In the genomic region with DNA sequence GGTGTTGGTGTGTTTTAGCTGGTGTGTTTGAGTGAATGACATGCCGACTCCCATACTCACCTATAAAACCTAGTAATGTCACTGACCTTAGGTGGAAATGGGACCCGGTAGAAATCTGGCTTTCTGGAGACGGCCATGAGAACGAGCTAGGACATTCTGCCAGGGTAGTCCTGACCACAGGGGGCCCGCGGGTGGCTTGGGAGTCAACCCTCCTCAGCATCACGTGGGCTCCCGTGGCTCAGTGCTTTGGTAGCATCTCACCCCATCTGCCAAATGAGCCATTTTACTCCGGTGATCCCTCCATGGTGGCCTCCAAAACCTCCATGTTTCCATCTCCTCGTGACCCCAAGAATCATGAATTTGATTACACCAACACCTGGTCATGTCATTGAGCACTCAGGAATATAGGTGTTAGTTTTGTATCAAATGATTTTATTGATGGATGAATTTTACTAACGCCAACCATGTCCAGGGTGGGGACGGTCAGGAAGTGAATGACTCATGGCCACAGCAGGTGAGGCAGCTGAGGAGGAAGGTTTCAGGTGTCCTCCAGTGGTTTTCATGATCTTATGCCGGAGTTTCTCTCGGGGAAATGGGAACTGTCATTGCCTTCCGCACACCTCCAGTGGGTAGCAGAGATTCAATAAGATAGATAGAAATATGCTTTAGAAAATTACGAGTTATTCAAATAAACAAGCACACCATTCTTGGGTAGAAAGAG, we compare ENCODE assay signal across 26 cellular contexts.
"Had no signal": no experiment of that assay in that cellular context is flagged by ENCODE, and none has a peak within 500 bp of the region (broad histone marks: within the 10 kb centered on the region; RNA-seq: fewer than 3 reads in every experiment).

No MANE protein-coding gene starts in this region.

- FAIRE-seq: bronchial epithelial cell had no signal

- H3K4me3 Mint-ChIP-seq: activated CD4-positive, alpha-beta memory T cell treated with anti-CD3 and anti-CD28 coated beads, Interleukin-2, amount 10 ng/mL, durations not matched to agents 7 days and 5 days; activated naive CD8-positive, alpha-beta T cell treated with anti-CD3 and anti-CD28 coated beads, Interleukin-2, amount 50 U/mL, for 24 hours; central memory CD8-positive, alpha-beta T cell; T-helper 17 cell had no signal

- DNase-seq: activated CD4-positive, alpha-beta memory T cell treated with anti-CD3 and anti-CD28 coated beads, Interleukin-2, amount 10 ng/mL, durations not matched to agents 7 days and 5 days; activated CD4-positive, alpha-beta T cell treated with anti-CD3 and anti-CD28 coated beads, Interleukin-2, amount 50 U/mL, for 1 hour; activated CD4-positive, CD25-positive, alpha-beta regulatory T cell; activated CD8-positive, alpha-beta memory T cell treated with anti-CD3 and anti-CD28 coated beads, Interleukin-2, amount 50 U/mL, for 4 hours; activated naive CD4-positive, alpha-beta T cell treated with Interleukin-2 at 50 U/mL for 16 hours; activated naive CD8-positive, alpha-beta T cell treated with anti-CD3 and anti-CD28 coated beads, Interleukin-2, amount 50 U/mL, for 24 hours; activated T-cell treated with anti-CD3 and anti-CD28 coated beads, Interleukin-2, amount 50 U/mL, for 1 hour; amniotic stem cell; body of pancreas; MG63; MV-4-11; NCI-H1092 treated with DMSO at 0.1 percent for 48 hours; NCI-H1417 treated with DMSO at 0.1 percent for 48 hours; NCI-H1694; NCI-H2029; NCI-H345; NCI-H510A; NCI-H69; NK-92 treated with Interleukin-12 subunit alpha and Interleukin-12 subunit beta, amount 100 ng/mL, for 24 hours; SHP77 treated with DMSO at 0.1 percent for 48 hours; T-helper 17 cell; T-helper 9 cell had no signal

- H3K9me3 Mint-ChIP-seq: activated CD4-positive, alpha-beta memory T cell treated with anti-CD3 and anti-CD28 coated beads, Interleukin-2, amount 10 ng/mL, durations not matched to agents 7 days and 5 days; activated naive CD4-positive, alpha-beta T cell treated with anti-CD3 and anti-CD28 coated beads, Interleukin-2, amount 50 U/mL, for 72 hours; activated naive CD8-positive, alpha-beta T cell treated with anti-CD3 and anti-CD28 coated beads, Interleukin-2, amount 50 U/mL, for 24 hours; central memory CD8-positive, alpha-beta T cell had no signal

- H3K27ac ChIP-seq: ascending aorta, body of pancreas had no signal

- H3K27ac Mint-ChIP-seq: activated CD4-positive, alpha-beta memory T cell treated with anti-CD3 and anti-CD28 coated beads, Interleukin-2, amount 10 ng/mL, durations not matched to agents 7 days and 5 days; activated naive CD4-positive, alpha-beta T cell treated with anti-CD3 and anti-CD28 coated beads, Interleukin-2, amount 50 U/mL, for 72 hours; activated naive CD8-positive, alpha-beta T cell treated with anti-CD3 and anti-CD28 coated beads, Interleukin-2, amount 50 U/mL, for 24 hours; T-helper 17 cell had no signal

- ATAC-seq: activated naive CD4-positive, alpha-beta T cell treated with anti-CD3 and anti-CD28 coated beads, Interleukin-2, amount 50 U/mL, for 72 hours; activated naive CD8-positive, alpha-beta T cell treated with anti-CD3 and anti-CD28 coated beads, Interleukin-2, amount 50 U/mL, for 24 hours; body of pancreas; T-helper 17 cell had no signal

- H3K27me3 Mint-ChIP-seq: activated CD4-positive, alpha-beta memory T cell treated with anti-CD3 and anti-CD28 coated beads, Interleukin-2, amount 10 ng/mL, durations not matched to agents 7 days and 5 days had no signal

- H3K9me3 ChIP-seq: ascending aorta, body of pancreas, MG63 had no signal

- H3K4me1 ChIP-seq: ascending aorta, body of pancreas had no signal

- H3K36me3 Mint-ChIP-seq: activated naive CD4-positive, alpha-beta T cell treated with anti-CD3 and anti-CD28 coated beads, Interleukin-2, amount 50 U/mL, for 72 hours had no signal

- H3K36me3 ChIP-seq: ascending aorta, MG63 had no signal

- H3K4me3 ChIP-seq: ascending aorta, body of pancreas, MG63 had no signal

- H3K4me1 Mint-ChIP-seq: activated CD4-positive, alpha-beta memory T cell treated with anti-CD3 and anti-CD28 coated beads, Interleukin-2, amount 10 ng/mL, durations not matched to agents 7 days and 5 days; activated naive CD8-positive, alpha-beta T cell treated with anti-CD3 and anti-CD28 coated beads, Interleukin-2, amount 50 U/mL, for 24 hours; central memory CD8-positive, alpha-beta T cell had no signal

- H3K27me3 ChIP-seq: ascending aorta, body of pancreas, MG63 had no signal
